10 cellular contexts compared by ENCODE assay signal in genomic region chr2:113160248-113160647, GRCh38. TPM values are rescaled to one million over a fixed set of nuclear protein-coding genes. Genes with fewer than 3 reads are reported as not detected.
"Had no signal": no experiment of that assay in that cellular context is flagged by ENCODE, and none has a peak within 500 bp of the region (broad histone marks: within the 10 kb centered on the region; RNA-seq: fewer than 3 reads in every experiment).

No MANE protein-coding gene starts in this region.

- DNase-seq: H9, HCEC 1CT, IMR-90, Karpas-422, KBM-7 had no signal

- H3K27ac ChIP-seq: HL-60, KMS-11 had no signal

- H3K27ac Mint-ChIP-seq: GM23338, H9 had no signal

- H3K9me3 Mint-ChIP-seq: GM23338, H9 had no signal

- H3K4me3 ChIP-seq: GM23338 had no signal

- ATAC-seq: GM23338 had no signal

- H3K4me3 Mint-ChIP-seq: GM23338, H9 had no signal

RNA-seq across cellular contexts. Expression of gene IL1RN, which starts 32.9 kb away (rescaled TPM):
- total RNA-seq: GM23338, H1, H9, HT1080, IMR-90 had no signal
